1 cellular context compared by ENCODE assay signal in genomic region chr6:143528164-143528811, GRCh38.
TF ChIP-seq lines count a peak whose summit lies in the region.

No MANE protein-coding gene starts in this region.

TF ChIP-seq in K562, 482 proteins besides CTCF, POLR2A, EP300 and RAD21 (continued from another document):
- TF ChIP-seq PRDM10 (IDR thresholded peaks at IDR 0.05; ENCODE audit: partially characterized antibody): no peak
- TF ChIP-seq BRF1 (IDR thresholded peaks at IDR 0.05; ENCODE audit: borderline replicate concordance, extremely low read depth, insufficient read length): no peak
- no peak for TF ChIP-seq CBFA2T3 (IDR thresholded peaks at IDR 0.05)
- TF ChIP-seq MED1 (CRISPR knock-in tag; IDR thresholded peaks at IDR 0.05; ENCODE audit: borderline replicate concordance): no peak
- TF ChIP-seq ZNF778 (CRISPR knock-in tag; IDR thresholded peaks at IDR 0.05): no peak
- TF ChIP-seq FOSL1 (tag; conservative IDR thresholded peaks at IDR 0.05): no peak
- no peak for TF ChIP-seq TCF15 (CRISPR knock-in tag; IDR thresholded peaks at IDR 0.05)
- no peak for TF ChIP-seq ZNF197 (CRISPR knock-in tag; IDR thresholded peaks at IDR 0.05; ENCODE audit: low read depth)
- no peak for TF ChIP-seq BRD9 (IDR thresholded peaks at IDR 0.05; ENCODE audit: low read depth, partially characterized antibody)
- no peak for TF ChIP-seq SP1 (CRISPR knock-in tag; IDR thresholded peaks at IDR 0.05)
- no peak for TF ChIP-seq CBX3 (IDR thresholded peaks at IDR 0.05; ENCODE audit: borderline replicate concordance in 1 of 2, low read length in 2 of 2)
- no peak for TF ChIP-seq EP400 (IDR thresholded peaks at IDR 0.05)
- TF ChIP-seq FOXM1 (IDR thresholded peaks at IDR 0.05; ENCODE audit: low read depth): no peak
- no peak for TF ChIP-seq FOXM1 (CRISPR knock-in tag; IDR thresholded peaks at IDR 0.05; ENCODE audit: low read depth)
- no peak for TF ChIP-seq POLR2AphosphoS5 (IDR thresholded peaks at IDR 0.05; ENCODE audit: control insufficient read depth, insufficient read depth, low read depth, low read length)
- TF ChIP-seq MYBL2 (IDR thresholded peaks at IDR 0.05; ENCODE audit: low read depth): no peak
- TF ChIP-seq MYBL2 (CRISPR knock-in tag; IDR thresholded peaks at IDR 0.05; ENCODE audit: borderline replicate concordance): no peak
- no peak for TF ChIP-seq ARID3B (CRISPR knock-in tag; IDR thresholded peaks at IDR 0.05; ENCODE audit: borderline replicate concordance)
- TF ChIP-seq GTF2B (IDR thresholded peaks at IDR 0.05; ENCODE audit: extremely low read depth, insufficient read length): no peak
- TF ChIP-seq ZNF592 (IDR thresholded peaks at IDR 0.05): no peak
- 0 out of 2 replicates have a peak, but pooled peaks have one; percentile 26 for TF ChIP-seq CTBP1 (IDR thresholded peaks at IDR 0.05; ENCODE audit: borderline replicate concordance)
- TF ChIP-seq MEIS2 (IDR thresholded peaks at IDR 0.05; ENCODE audit: partially characterized antibody): peak; percentile 6
- no peak for TF ChIP-seq KAT2B (IDR thresholded peaks at IDR 0.05; ENCODE audit: low read depth, low read length)
- TF ChIP-seq ZKSCAN8 (CRISPR knock-in tag; IDR thresholded peaks at IDR 0.05): no peak
TF ChIP-seq in K562: peak in this region for 4.
